Comparison of ENCODE assay signal across 1 cellular context in the genomic region with DNA sequence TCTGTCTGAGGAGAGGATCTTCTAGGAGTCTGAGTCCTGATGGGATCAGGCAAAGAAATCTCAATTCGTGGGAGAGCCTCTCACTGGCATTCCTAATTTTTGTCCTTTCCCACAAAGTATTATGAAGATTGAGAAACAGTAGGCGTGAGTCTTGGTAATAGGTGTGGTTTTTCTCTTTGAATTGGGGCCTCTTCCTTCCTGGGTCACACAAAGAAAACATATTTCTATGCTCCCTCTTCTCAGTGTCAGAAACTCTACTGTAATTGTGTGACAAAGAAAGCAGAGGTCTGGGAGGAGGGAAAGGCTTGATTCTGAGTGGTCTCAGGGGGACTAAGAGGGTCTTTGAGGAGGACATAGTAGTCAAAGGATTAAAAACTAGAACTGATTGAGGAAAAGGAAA.
TF ChIP-seq lines count a peak whose summit lies in the region.

No MANE protein-coding gene starts in this region.

TF ChIP-seq in GM12878, 131 proteins besides CTCF, POLR2A, EP300 and RAD21:
- TF ChIP-seq, protein P1, sequence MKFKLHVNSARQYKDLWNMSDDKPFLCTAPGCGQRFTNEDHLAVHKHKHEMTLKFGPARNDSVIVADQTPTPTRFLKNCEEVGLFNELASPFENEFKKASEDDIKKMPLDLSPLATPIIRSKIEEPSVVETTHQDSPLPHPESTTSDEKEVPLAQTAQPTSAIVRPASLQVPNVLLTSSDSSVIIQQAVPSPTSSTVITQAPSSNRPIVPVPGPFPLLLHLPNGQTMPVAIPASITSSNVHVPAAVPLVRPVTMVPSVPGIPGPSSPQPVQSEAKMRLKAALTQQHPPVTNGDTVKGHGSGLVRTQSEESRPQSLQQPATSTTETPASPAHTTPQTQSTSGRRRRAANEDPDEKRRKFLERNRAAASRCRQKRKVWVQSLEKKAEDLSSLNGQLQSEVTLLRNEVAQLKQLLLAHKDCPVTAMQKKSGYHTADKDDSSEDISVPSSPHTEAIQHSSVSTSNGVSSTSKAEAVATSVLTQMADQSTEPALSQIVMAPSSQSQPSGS (IDR thresholded peaks at IDR 0.05; ENCODE audit: low read length), result no peak
- TF ChIP-seq, protein P2, sequence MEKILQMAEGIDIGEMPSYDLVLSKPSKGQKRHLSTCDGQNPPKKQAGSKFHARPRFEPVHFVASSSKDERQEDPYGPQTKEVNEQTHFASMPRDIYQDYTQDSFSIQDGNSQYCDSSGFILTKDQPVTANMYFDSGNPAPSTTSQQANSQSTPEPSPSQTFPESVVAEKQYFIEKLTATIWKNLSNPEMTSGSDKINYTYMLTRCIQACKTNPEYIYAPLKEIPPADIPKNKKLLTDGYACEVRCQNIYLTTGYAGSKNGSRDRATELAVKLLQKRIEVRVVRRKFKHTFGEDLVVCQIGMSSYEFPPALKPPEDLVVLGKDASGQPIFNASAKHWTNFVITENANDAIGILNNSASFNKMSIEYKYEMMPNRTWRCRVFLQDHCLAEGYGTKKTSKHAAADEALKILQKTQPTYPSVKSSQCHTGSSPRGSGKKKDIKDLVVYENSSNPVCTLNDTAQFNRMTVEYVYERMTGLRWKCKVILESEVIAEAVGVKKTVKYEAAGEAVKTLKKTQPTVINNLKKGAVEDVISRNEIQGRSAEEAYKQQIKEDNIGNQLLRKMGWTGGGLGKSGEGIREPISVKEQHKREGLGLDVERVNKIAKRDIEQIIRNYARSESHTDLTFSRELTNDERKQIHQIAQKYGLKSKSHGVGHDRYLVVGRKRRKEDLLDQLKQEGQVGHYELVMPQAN (conservative IDR thresholded peaks at IDR 0.05), result no peak
- no peak for TF ChIP-seq CBFB (IDR thresholded peaks at IDR 0.05; ENCODE audit: low read depth)
- TF ChIP-seq RUNX3 (IDR thresholded peaks at IDR 0.05; ENCODE audit: low read length), result peak; percentile 73
- TF ChIP-seq FOXM1 (IDR thresholded peaks at IDR 0.05; ENCODE audit: low read depth, low read length), result no peak
- no peak for TF ChIP-seq IRF4 (IDR thresholded peaks at IDR 0.05; ENCODE audit: low read depth, low read length)
- 0 out of 2 replicates have a peak, but pooled peaks have one; percentile 32 for TF ChIP-seq NFIC (IDR thresholded peaks at IDR 0.05; ENCODE audit: low read depth, low read length)
- TF ChIP-seq, protein P3, sequence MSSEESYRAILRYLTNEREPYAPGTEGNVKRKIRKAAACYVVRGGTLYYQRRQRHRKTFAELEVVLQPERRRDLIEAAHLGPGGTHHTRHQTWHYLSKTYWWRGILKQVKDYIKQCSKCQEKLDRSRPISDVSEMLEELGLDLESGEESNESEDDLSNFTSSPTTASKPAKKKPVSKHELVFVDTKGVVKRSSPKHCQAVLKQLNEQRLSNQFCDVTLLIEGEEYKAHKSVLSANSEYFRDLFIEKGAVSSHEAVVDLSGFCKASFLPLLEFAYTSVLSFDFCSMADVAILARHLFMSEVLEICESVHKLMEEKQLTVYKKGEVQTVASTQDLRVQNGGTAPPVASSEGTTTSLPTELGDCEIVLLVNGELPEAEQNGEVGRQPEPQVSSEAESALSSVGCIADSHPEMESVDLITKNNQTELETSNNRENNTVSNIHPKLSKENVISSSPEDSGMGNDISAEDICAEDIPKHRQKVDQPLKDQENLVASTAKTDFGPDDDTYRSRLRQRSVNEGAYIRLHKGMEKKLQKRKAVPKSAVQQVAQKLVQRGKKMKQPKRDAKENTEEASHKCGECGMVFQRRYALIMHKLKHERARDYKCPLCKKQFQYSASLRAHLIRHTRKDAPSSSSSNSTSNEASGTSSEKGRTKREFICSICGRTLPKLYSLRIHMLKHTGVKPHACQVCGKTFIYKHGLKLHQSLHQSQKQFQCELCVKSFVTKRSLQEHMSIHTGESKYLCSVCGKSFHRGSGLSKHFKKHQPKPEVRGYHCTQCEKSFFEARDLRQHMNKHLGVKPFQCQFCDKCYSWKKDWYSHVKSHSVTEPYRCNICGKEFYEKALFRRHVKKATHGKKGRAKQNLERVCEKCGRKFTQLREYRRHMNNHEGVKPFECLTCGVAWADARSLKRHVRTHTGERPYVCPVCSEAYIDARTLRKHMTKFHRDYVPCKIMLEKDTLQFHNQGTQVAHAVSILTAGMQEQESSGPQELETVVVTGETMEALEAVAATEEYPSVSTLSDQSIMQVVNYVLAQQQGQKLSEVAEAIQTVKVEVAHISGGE (CRISPR knock-in tag; IDR thresholded peaks at IDR 0.05), result no peak
- TF ChIP-seq CEBPB (IDR thresholded peaks at IDR 0.05; ENCODE audit: borderline replicate concordance in 1 of 2, low read depth in 2 of 2, low read length in 2 of 2), result 0 out of 4 replicates have a peak, but pooled peaks of 1 of the 2 experiments have one; percentile 47
